Comparison of ENCODE assay signal across 1 cellular context in genomic region chr1:3942416-3943122, GRCh38.
TF ChIP-seq lines count a peak whose summit lies in the region.

No MANE protein-coding gene starts in this region.

TF ChIP-seq in HepG2, 621 proteins besides CTCF, POLR2A, EP300 and RAD21 (continued from another document and continues in another):
- TF ChIP-seq ZNF547 (CRISPR knock-in tag; IDR thresholded peaks at IDR 0.05): no peak
- no peak for TF ChIP-seq ZNF160 (CRISPR knock-in tag; IDR thresholded peaks at IDR 0.05)
- no peak for TF ChIP-seq MED8 (CRISPR knock-in tag; IDR thresholded peaks at IDR 0.05; ENCODE audit: insufficient replicate concordance)
- TF ChIP-seq RARA (CRISPR knock-in tag; IDR thresholded peaks at IDR 0.05): 0 out of 2 replicates have a peak, but pooled peaks have one; percentile 38
- TF ChIP-seq ARID5B (CRISPR knock-in tag; IDR thresholded peaks at IDR 0.05): peak; percentile 49; the same call in 1 of the 2 replicates
- no peak for TF ChIP-seq SMAD3 (CRISPR knock-in tag; IDR thresholded peaks at IDR 0.05)
- no peak for TF ChIP-seq ZKSCAN8 (CRISPR knock-in tag; IDR thresholded peaks at IDR 0.05; ENCODE audit: borderline replicate concordance)
- no peak for TF ChIP-seq SUZ12 (IDR thresholded peaks at IDR 0.05; ENCODE audit: low read depth, low read length)
- no peak for TF ChIP-seq ZMYM3 (CRISPR knock-in tag; IDR thresholded peaks at IDR 0.05)
- TF ChIP-seq TFAP4 (IDR thresholded peaks at IDR 0.05; ENCODE audit: borderline replicate concordance, low read depth): peak; percentile 9; the same call in 1 of the 2 replicates
- peak; percentile 86 for TF ChIP-seq TBX2 (CRISPR knock-in tag; IDR thresholded peaks at IDR 0.05; ENCODE audit: borderline replicate concordance)
- no peak for TF ChIP-seq NBN (conservative IDR thresholded peaks at IDR 0.05)
- TF ChIP-seq ZNF232 (CRISPR knock-in tag; IDR thresholded peaks at IDR 0.05; ENCODE audit: borderline replicate concordance): no peak
- TF ChIP-seq ZNF775 (CRISPR knock-in tag; IDR thresholded peaks at IDR 0.05; ENCODE audit: borderline replicate concordance): no peak
- TF ChIP-seq ZC3H13 (CRISPR knock-in tag; IDR thresholded peaks at IDR 0.05): no peak
- no peak for TF ChIP-seq ZNF142 (CRISPR knock-in tag; IDR thresholded peaks at IDR 0.05)
- peak; percentile 51; the same call in 1 of the 2 replicates for TF ChIP-seq ZNF121 (CRISPR knock-in tag; IDR thresholded peaks at IDR 0.05)
- no peak for TF ChIP-seq IKZF4 (CRISPR knock-in tag; IDR thresholded peaks at IDR 0.05; ENCODE audit: borderline replicate concordance, low read depth, not compliant biosample characterization)
- TF ChIP-seq SKI (IDR thresholded peaks at IDR 0.05; ENCODE audit: partially characterized antibody): peak; percentile 23
- TF ChIP-seq TMF1 (CRISPR knock-in tag; IDR thresholded peaks at IDR 0.05; ENCODE audit: low read depth): no peak
- no peak for TF ChIP-seq REL (CRISPR knock-in tag; conservative IDR thresholded peaks at IDR 0.05)
- TF ChIP-seq HOXA7 (CRISPR knock-in tag; IDR thresholded peaks at IDR 0.05): no peak
- no peak for TF ChIP-seq ZNF446 (CRISPR knock-in tag; IDR thresholded peaks at IDR 0.05)
- no peak for TF ChIP-seq TFE3 (CRISPR knock-in tag; IDR thresholded peaks at IDR 0.05)
- no peak for TF ChIP-seq KLF12 (CRISPR knock-in tag; IDR thresholded peaks at IDR 0.05; ENCODE audit: borderline replicate concordance)
- TF ChIP-seq ZNF143 (CRISPR knock-in tag; IDR thresholded peaks at IDR 0.05): no peak
- no peak for TF ChIP-seq NFE2L2 (IDR thresholded peaks at IDR 0.05; ENCODE audit: low read length)
- TF ChIP-seq ZC3H4 (CRISPR knock-in tag; IDR thresholded peaks at IDR 0.05; ENCODE audit: borderline replicate concordance): no peak
- TF ChIP-seq ZNF280B (CRISPR knock-in tag; IDR thresholded peaks at IDR 0.05; ENCODE audit: borderline replicate concordance): no peak
- no peak for TF ChIP-seq KMT2B (CRISPR knock-in tag; IDR thresholded peaks at IDR 0.05)
- TF ChIP-seq NFKB2 (CRISPR knock-in tag; IDR thresholded peaks at IDR 0.05; ENCODE audit: borderline replicate concordance): no peak
- no peak for TF ChIP-seq MATR3 (CRISPR knock-in tag; IDR thresholded peaks at IDR 0.05)
- peak; percentile 70 for TF ChIP-seq PAXIP1 (CRISPR knock-in tag; conservative IDR thresholded peaks at IDR 0.05)
- TF ChIP-seq SNAI1 (CRISPR knock-in tag; IDR thresholded peaks at IDR 0.05; ENCODE audit: borderline replicate concordance): no peak
- no peak for TF ChIP-seq ZNF878 (CRISPR knock-in tag; IDR thresholded peaks at IDR 0.05)
- TF ChIP-seq BRF2 (CRISPR knock-in tag; IDR thresholded peaks at IDR 0.05): no peak
- no peak for TF ChIP-seq GLMP (CRISPR knock-in tag; IDR thresholded peaks at IDR 0.05; ENCODE audit: borderline replicate concordance)
- peak; percentile 42; the same call in 1 of the 2 replicates for TF ChIP-seq CREM (IDR thresholded peaks at IDR 0.05)
- no peak for TF ChIP-seq CREM (CRISPR knock-in tag; IDR thresholded peaks at IDR 0.05)
- TF ChIP-seq GATA4 (IDR thresholded peaks at IDR 0.05; ENCODE audit: borderline replicate concordance, low read depth): no peak
- no peak for TF ChIP-seq CREBL2 (CRISPR knock-in tag; IDR thresholded peaks at IDR 0.05; ENCODE audit: borderline replicate concordance)
- no peak for TF ChIP-seq ZNF354B (CRISPR knock-in tag; IDR thresholded peaks at IDR 0.05)
- no peak for TF ChIP-seq ATF7-NPFF (CRISPR knock-in tag; IDR thresholded peaks at IDR 0.05; ENCODE audit: low read depth)
- no peak for TF ChIP-seq KLF11 (CRISPR knock-in tag; IDR thresholded peaks at IDR 0.05)
- TF ChIP-seq KLF13 (CRISPR knock-in tag; IDR thresholded peaks at IDR 0.05): no peak
- no peak for TF ChIP-seq CENPBD1 (CRISPR knock-in tag; IDR thresholded peaks at IDR 0.05; ENCODE audit: borderline replicate concordance, low read depth)
